8 cellular contexts compared by ENCODE assay signal in genomic region chr4:87375719-87376291, GRCh38. TPM values are rescaled to one million over a fixed set of nuclear protein-coding genes. Genes with fewer than 3 reads are reported as not detected.
DNase-seq lines count a peak whose midpoint lies in the region; ATAC-seq, FAIRE-seq and TF ChIP-seq lines count a peak whose summit lies in the region.

No MANE protein-coding gene starts in this region.

- no peaks in the 10 kb centered on the region for H3K9me1 ChIP-seq in keratinocyte (ENCODE audit: control insufficient read depth, extremely low read depth, insufficient read depth, low read length)

- CTCF ChIA-PET in CD4-positive, alpha-beta memory T cell (lab: Charles Lee; ENCODE audit: partially characterized antibody), result interaction anchor here (0.6 to 14.0 kb wide), 27 partner anchors 8 to 279 kb away, joined by 3 to 266 read pairs (median 5); partner anchors contain the start of genes HSD17B11 and NUDT9

- POLR2A ChIA-PET in CD4-positive, alpha-beta memory T cell (lab: Charles Lee; ENCODE audit: partially characterized antibody), result interaction anchor here (1.5 kb wide), 1 partner anchor 15 kb away, joined by 6 read pairs; the partner anchor contains the start of gene HSD17B11

- H3K36me3 ChIP-seq in CD4-positive, alpha-beta memory T cell (ENCODE audit: insufficient read depth, low read length), result peaks cover 21% of the 10 kb centered on the region
- H3K36me3 ChIP-seq in keratinocyte (ENCODE audit: control insufficient read depth in 2 of 2, extremely low read depth in 1 of 2, insufficient read depth in 2 of 2, low read length in 2 of 2) (no peaks in the 10 kb centered on the region), tibial artery (peaks cover 24 to 40% (median 37%) of the 10 kb centered on the region in 3 donors)

- intact Hi-C loops in CD4-positive, alpha-beta memory T cell (cut with micrococcal nuclease), result loop anchor here (1.0 to 10.0 kb wide), 4 partner anchors 15 to 459 kb away; partner anchors contain the start of genes HSD17B11, MEPE and NUDT9
- intact Hi-C loops in tibial artery (cut with DNase I; ENCODE audit: low total_unique reads), result loop anchor here (5.0 kb wide), 1 partner anchor 91 kb away; no protein-coding TSS in a partner anchor

- dilution Hi-C loops in keratinocyte (cut with MboI; ENCODE audit: extremely low pct_ligation_motif_present, low sequenced_read_pairs), result no loop called here

- no peaks in the 10 kb centered on the region for H3K79me2 ChIP-seq in keratinocyte (ENCODE audit: control insufficient read depth, insufficient read depth, low read length)

- ATAC-seq in GM19324 (IDR thresholded peaks at IDR 0.05; ENCODE audit: low FRiP score, unreplicated experiment), result peak; percentile 63

- H3K4me1 Mint-ChIP-seq in CD4-positive, alpha-beta memory T cell, result peaks cover 3 to 5% (median 4%) of the 10 kb centered on the region in 4 donors
- H3K4me1 Mint-ChIP-seq in brain, result peaks cover 5% of the 10 kb centered on the region

- no peaks in the 10 kb centered on the region for H4K20me1 ChIP-seq in keratinocyte (ENCODE audit: control insufficient read depth, extremely low read depth, insufficient read depth, low read length)

- H3K27ac Mint-ChIP-seq in CD4-positive, alpha-beta memory T cell, result no peak overlapping the region
- peak overlapping the region in 2 of 5 experiments; percentile 18 to 42 for H3K27ac Mint-ChIP-seq in brain

- H3K9me3 ChIP-seq in CD4-positive, alpha-beta memory T cell (ENCODE audit: control insufficient read depth in 1 of 2, low read length in 2 of 2), result no peaks in the 10 kb centered on the region
- no peaks in the 10 kb centered on the region for H3K9me3 ChIP-seq in keratinocyte (ENCODE audit: control insufficient read depth, low read depth, low read length)
- no peaks in the 10 kb centered on the region for H3K9me3 ChIP-seq in tibial artery

- no peak overlapping the region for H3K27ac ChIP-seq in CD4-positive, alpha-beta memory T cell (ENCODE audit: low read depth, low read length)
- H3K27ac ChIP-seq in keratinocyte (ENCODE audit: control insufficient read depth, insufficient read depth, low read length), result no peak overlapping the region
- H3K27ac ChIP-seq in tibial artery, result peak overlapping the region in 1 of 2 donors; percentile 6

- H3K4me3 ChIP-seq in CD4-positive, alpha-beta memory T cell (ENCODE audit: low read length in 2 of 2), result no peak overlapping the region
- H3K4me3 ChIP-seq in keratinocyte (ENCODE audit: control insufficient read depth in 2 of 3, extremely low read depth in 1 of 3, insufficient read depth in 2 of 3, low read depth in 1 of 3, low read length in 3 of 3) (no peak overlapping the region), tibial artery (no peak overlapping the region)

- H3K27me3 Mint-ChIP-seq in CD4-positive, alpha-beta memory T cell, result no peaks in the 10 kb centered on the region
- H3K27me3 Mint-ChIP-seq in brain, result no peaks in the 10 kb centered on the region

- TF ChIP-seq CTCF in brain (conservative IDR thresholded peaks at IDR 0.05), result peak; percentile 79 to 81
- peak; percentile 41 to 76 (median 50) for TF ChIP-seq CTCF in keratinocyte (optimal IDR thresholded peaks at IDR 0.05 in 1 of 3, IDR thresholded peaks at IDR 0.05 in 1 of 3, conservative IDR thresholded peaks at IDR 0.05 in 1 of 3; ENCODE audit: extremely low read depth in 1 of 3, insufficient read depth in 2 of 3, low read length in 3 of 3)
- peak; percentile 71 to 73 for TF ChIP-seq CTCF in tibial artery (IDR thresholded peaks at IDR 0.05)

- no peaks in the 10 kb centered on the region for H3K9me3 Mint-ChIP-seq in CD4-positive, alpha-beta memory T cell
- H3K9me3 Mint-ChIP-seq in brain, result no peaks in the 10 kb centered on the region

- peaks cover 31% of the 10 kb centered on the region in 2 donors for H3K36me3 Mint-ChIP-seq in CD4-positive, alpha-beta memory T cell
- H3K36me3 Mint-ChIP-seq in brain, result peaks cover 31% of the 10 kb centered on the region

- no peaks in the 10 kb centered on the region for H3K27me3 ChIP-seq in CD4-positive, alpha-beta memory T cell (ENCODE audit: insufficient read depth, low read length)
- no peaks in the 10 kb centered on the region for H3K27me3 ChIP-seq in keratinocyte (ENCODE audit: control insufficient read depth, extremely low read depth, insufficient read depth, low read length)
- H3K27me3 ChIP-seq in tibial artery, result no peaks in the 10 kb centered on the region

- no peak overlapping the region for H3K4me3 Mint-ChIP-seq in CD4-positive, alpha-beta memory T cell
- no peak overlapping the region for H3K4me3 Mint-ChIP-seq in brain

- no peak overlapping the region for H2AFZ ChIP-seq in keratinocyte (ENCODE audit: control insufficient read depth, low read length)

- no peaks in the 10 kb centered on the region for H3K4me1 ChIP-seq in CD4-positive, alpha-beta memory T cell (ENCODE audit: insufficient read depth, low read length)
- no peaks in the 10 kb centered on the region for H3K4me1 ChIP-seq in keratinocyte (ENCODE audit: control insufficient read depth, extremely low read depth, insufficient read depth, low read length)
- H3K4me1 ChIP-seq in tibial artery, result peaks cover 0 to 4% (median 2%) of the 10 kb centered on the region in 4 donors

- peak in 3 of 5 donors; percentile 25 to 29 (median 28) for DNase-seq in CD4-positive, alpha-beta memory T cell
- peak; percentile 64 for DNase-seq in NAMALWA (ENCODE audit: low spot score)
- no peak for DNase-seq in keratinocyte (ENCODE audit: low read depth, low spot score)
- DNase-seq in tibial artery, result peak in 1 of 2 donors; percentile 41
- DNase-seq in epidermal melanocyte (ENCODE audit: insufficient read length, low spot score), result no peak
- DNase-seq in effector CD4-positive, alpha-beta T cell, result no peak

- H3K9ac ChIP-seq in keratinocyte (ENCODE audit: control insufficient read depth, extremely low read depth, insufficient read depth, low read length), result no peak overlapping the region

- H3K4me2 ChIP-seq in keratinocyte (ENCODE audit: control insufficient read depth, extremely low read depth, insufficient read depth, low read depth, low read length), result no peak overlapping the region

- no peak for FAIRE-seq in keratinocyte (lab: Jason Lieb, UNC)

RNA-seq across cellular contexts. Expression of gene HSD17B11, which starts 15.2 kb away (rescaled TPM):
- 10 to 100 TPM; 69.7 to 69.8 TPM for total RNA-seq in CD4-positive, alpha-beta memory T cell
- polyA plus RNA-seq in CD4-positive, alpha-beta memory T cell, result 100 to 1,000 TPM in 1 of 2 donors, 10 to 100 TPM in 1; 69.2 to 130 TPM
- 39.5 TPM for polyA plus RNA-seq in brain (ENCODE audit: insufficient read depth, low read depth, low replicate concordance)
- polyA plus RNA-seq in keratinocyte, result 5.6 to 8.5 TPM (median 6.5 TPM) in 3 replicates
- polyA plus RNA-seq in keratinocyte (2011; ENCODE audit: low read depth), result 5.5 TPM
- polyA plus RNA-seq in keratinocyte (2011; cell fraction: cytosol; rRNA removed), result 5.0 and 8.0 TPM in 2 replicates
- polyA plus RNA-seq in keratinocyte (2011; cell fraction: nucleus; rRNA removed), result 4.9 and 8.9 TPM in 2 replicates
- 2.1 and 4.8 TPM in 2 replicates for polyA plus RNA-seq in keratinocyte (2012; ENCODE audit: low replicate concordance)
- polyA minus RNA-seq in keratinocyte, result 0.20 to 5.9 TPM (median 4.6 TPM) in 3 replicates
- polyA minus RNA-seq in keratinocyte (2011; cell fraction: cytosol; rRNA and poly(A)+ RNA removed), result 2.5 TPM
- 3.0 and 4.0 TPM in 2 replicates for polyA minus RNA-seq in keratinocyte (2011; cell fraction: nucleus; rRNA and poly(A)+ RNA removed)

RNA-seq across cellular contexts. Expression of gene NUDT9, which starts 46.6 kb away (rescaled TPM):
- 10 to 100 TPM; 16.7 to 18.3 TPM for total RNA-seq in CD4-positive, alpha-beta memory T cell
- polyA plus RNA-seq in CD4-positive, alpha-beta memory T cell, result 10 to 100 TPM; 21.2 to 24.9 TPM
- polyA plus RNA-seq in brain (ENCODE audit: insufficient read depth, low read depth, low replicate concordance), result 24.9 TPM
- 16.9 to 30.2 TPM (median 28.5 TPM) in 3 replicates for polyA plus RNA-seq in keratinocyte
- 13.9 TPM for polyA plus RNA-seq in keratinocyte (2011; ENCODE audit: low read depth)
- polyA plus RNA-seq in keratinocyte (2011; cell fraction: cytosol; rRNA removed), result 22.7 and 28.3 TPM in 2 replicates
- 34.8 and 53.6 TPM in 2 replicates for polyA plus RNA-seq in keratinocyte (2011; cell fraction: nucleus; rRNA removed)
- polyA plus RNA-seq in keratinocyte (2012; ENCODE audit: low replicate concordance), result 18.5 and 25.8 TPM in 2 replicates
- polyA minus RNA-seq in keratinocyte, result 6.9 to 10.0 TPM (median 8.1 TPM) in 3 replicates
- polyA minus RNA-seq in keratinocyte (2011; cell fraction: cytosol; rRNA and poly(A)+ RNA removed), result 8.8 TPM
- polyA minus RNA-seq in keratinocyte (2011; cell fraction: nucleus; rRNA and poly(A)+ RNA removed), result 10.4 and 14.4 TPM in 2 replicates

RNA-seq across cellular contexts. Expression of gene HSD17B13, which starts 53.1 kb away (rescaled TPM):
- total RNA-seq in CD4-positive, alpha-beta memory T cell, result under 1 TPM; 0.35 to 0.58 TPM
- under 1 TPM in 1 of 2 donors, not detected in 1; 0.14 TPM for polyA plus RNA-seq in CD4-positive, alpha-beta memory T cell
- polyA plus RNA-seq in brain (ENCODE audit: insufficient read depth, low read depth, low replicate concordance), result 0.70 TPM
- polyA plus RNA-seq in keratinocyte, result not detected in 3 replicates
- polyA plus RNA-seq in keratinocyte (2011; ENCODE audit: low read depth), result not detected
- polyA plus RNA-seq in keratinocyte (2011; cell fraction: cytosol; rRNA removed), result not detected in 2 replicates
- 0.08 TPM in 1 of 2 replicates, not detected in the other for polyA plus RNA-seq in keratinocyte (2011; cell fraction: nucleus; rRNA removed)
- polyA plus RNA-seq in keratinocyte (2012; ENCODE audit: low replicate concordance), result not detected in 2 replicates
- 0.10 TPM in 1 of 3 replicates, not detected in the others for polyA minus RNA-seq in keratinocyte
- not detected for polyA minus RNA-seq in keratinocyte (2011; cell fraction: cytosol; rRNA and poly(A)+ RNA removed)
- polyA minus RNA-seq in keratinocyte (2011; cell fraction: nucleus; rRNA and poly(A)+ RNA removed), result not detected in 2 replicates

Comparison
In these comparisons a context has a peak if more than half of its experiments do, and no peak if none do; other contexts are left out.
1. DNase-seq: peak in CD4-positive, alpha-beta memory T cell (3 of 5) and NAMALWA (single experiment); none in keratinocyte (single experiment), epidermal melanocyte (single experiment) and effector CD4-positive, alpha-beta T cell (single experiment).
2. Peak in every context shown above with its lines, with median percentiles within 50 percentile points of each other: CTCF ChIP-seq.